In genomic region chr5:178519155-178519554, GRCh38 we compare ENCODE assay signal across 7 cellular contexts.
"Had no signal": no experiment of that assay in that cellular context is flagged by ENCODE, and none has a peak within 500 bp of the region (broad histone marks: within the 10 kb centered on the region; RNA-seq: fewer than 3 reads in every experiment).

No MANE protein-coding gene starts in this region.

- H3K27ac Mint-ChIP-seq: H9 had no signal

- DNase-seq: GM23248, GOT3, H9, HCEC 1CT, KBM-7 had no signal

- ATAC-seq: HepG2 had no signal

- H3K4me3 ChIP-seq: GM23248 had no signal

- H3K4me1 Mint-ChIP-seq: H9, IgD-negative memory B cell had no signal

- H3K4me3 Mint-ChIP-seq: H9, IgD-negative memory B cell had no signal

- H3K27ac ChIP-seq: GM23248 had no signal

- H3K9ac ChIP-seq: GM23248 had no signal
